ENCODE assay signal across 13 cellular contexts in genomic region chr17:57368637-57369336, GRCh38.
DNase-seq lines count a peak whose midpoint lies in the region; ATAC-seq, FAIRE-seq and TF ChIP-seq lines count a peak whose summit lies in the region.
"Had no signal": no experiment of that assay in that cellular context is flagged by ENCODE, and none has a peak within 500 bp of the region (broad histone marks: within the 10 kb centered on the region; RNA-seq: fewer than 3 reads in every experiment).

No MANE protein-coding gene starts in this region.

- no peaks in the 10 kb centered on the region for H3K36me3 ChIP-seq in HEK293 (ENCODE audit: control insufficient read depth in 2 of 2, insufficient read depth in 1 of 2, low read length in 2 of 2)
- peaks cover 0 to 7% of the 10 kb centered on the region in 2 experiments for H3K36me3 ChIP-seq in SK-N-SH (replicated peaks in 1 of 2; ENCODE audit: control insufficient read depth in 1 of 2, insufficient read depth in 2 of 2, low read length in 1 of 2)
- H3K36me3 ChIP-seq in mesenchymal stem cell (ENCODE audit: control insufficient read depth in 1 of 2, insufficient read depth in 2 of 2, low read depth in 1 of 2, low read length in 2 of 2) = peaks cover 0 to 3% of the 10 kb centered on the region in 2 experiments

- H3K27ac ChIP-seq in HEK293 (ENCODE audit: extremely low read depth, low read depth, low read length) = no peak overlapping the region
- H3K27ac ChIP-seq in SK-N-SH (ENCODE audit: low read depth in 2 of 2, low read length in 1 of 2) = peak overlapping the region in 1 of 2 experiments; percentile 88; a peak in 2 of 4 replicates
- peak overlapping the region; percentile 85 for H3K27ac ChIP-seq in mesenchymal stem cell (ENCODE audit: low read length, poor library complexity, severe bottlenecking)

- H4K20me1 ChIP-seq in SK-N-SH (ENCODE audit: insufficient read depth) = no peaks in the 10 kb centered on the region

- no peak for DNase-seq in SK-N-SH
- DNase-seq in mesenchymal stem cell = peak; percentile 24
- DNase-seq in HuH-7 (ENCODE audit: low spot score) = no peak
- no peak for DNase-seq in RCC 7860 (ENCODE audit: low spot score)
- DNase-seq in NCI-H2081 (lab: John Stamatoyannopoulos, UW) = no peak
- DNase-seq: activated T-cell treated with anti-CD3 and anti-CD28 coated beads, Interleukin-2, amount 50 U/mL, for 72 hours; NCI-H446 treated with DMSO at 0.1 percent for 48 hours; stimulated activated CD4-positive, alpha-beta T cell treated with anti-CD3 and anti-CD28 coated beads, Interleukin-12 subunit alpha, Interleukin-12 subunit beta, amount 100 ng/mL, for 4 hours; stimulated activated naive CD8-positive, alpha-beta T cell treated with anti-CD3 and anti-CD28 coated beads, Interleukin-15, Interleukin-2, amounts not matched to agents 100 U/mL and 50 U/mL, for 24 hours had no signal

- peaks cover 42% of the 10 kb centered on the region for H3K4me1 ChIP-seq in HEK293 (ENCODE audit: control insufficient read depth, insufficient read depth, low read length)
- peaks cover 0 to 55% of the 10 kb centered on the region in 2 experiments; a peak in 3 of 4 replicates for H3K4me1 ChIP-seq in SK-N-SH (ENCODE audit: control insufficient read depth in 1 of 2, insufficient read depth in 2 of 2, low read depth in 1 of 2, low read length in 1 of 2)
- H3K4me1 ChIP-seq in mesenchymal stem cell (ENCODE audit: control insufficient read depth, insufficient read depth, low read depth, low read length) = peaks cover 38% of the 10 kb centered on the region

- H3K23ac ChIP-seq in mesenchymal stem cell (ENCODE audit: low read length in 2 of 2) = no peak overlapping the region

- ATAC-seq in GM18498 (IDR thresholded peaks at IDR 0.05; ENCODE audit: unreplicated experiment) (peak; percentile 48), HG02885 (IDR thresholded peaks at IDR 0.05; ENCODE audit: poor library complexity, unreplicated experiment) (no peak)

- peak overlapping the region; percentile 4 for H4K91ac ChIP-seq in mesenchymal stem cell (ENCODE audit: low read length)

- H2BK15ac ChIP-seq in mesenchymal stem cell (ENCODE audit: low read depth, poor library complexity, severe bottlenecking) = no peak overlapping the region

- H3K9me3 ChIP-seq in HEK293 (ENCODE audit: control insufficient read depth, insufficient read depth, low read depth, low read length) (no peaks in the 10 kb centered on the region), SK-N-SH (peaks cover 3% of the 10 kb centered on the region; the same call in 1 of the 2 replicates), mesenchymal stem cell (ENCODE audit: control insufficient read depth, low read length) (peaks cover 5% of the 10 kb centered on the region)

- WGBS in SK-N-SH (ENCODE audit: low lambda C conversion rate) = 96% methylated on average over 6 of the region's 6 CpGs
- 89% methylated on average over 4 of the region's 6 CpGs for WGBS in mesenchymal stem cell

- TF ChIP-seq CTCF in HEK293 (tag by site-specific recombination; IDR thresholded peaks at IDR 0.05) (no peak), SK-N-SH (IDR thresholded peaks at IDR 0.05) (no peak)

- peaks cover 3% of the 10 kb centered on the region for H3F3A ChIP-seq in SK-N-SH (replicated peaks; ENCODE audit: insufficient read depth)

- H3K14ac ChIP-seq in mesenchymal stem cell (ENCODE audit: low read length in 2 of 2) = peak overlapping the region in 1 of 2 experiments; percentile 59

- no peak for TF ChIP-seq EP300 in SK-N-SH (IDR thresholded peaks at IDR 0.05; ENCODE audit: borderline replicate concordance in 1 of 2, low read depth in 1 of 2, low read length in 1 of 2)

- no peak overlapping the region for H2BK120ac ChIP-seq in mesenchymal stem cell (ENCODE audit: low read depth, low read length)

- H2BK5ac ChIP-seq in mesenchymal stem cell (ENCODE audit: low read depth, low read length, poor library complexity, severe bottlenecking) = no peak overlapping the region

- no peak overlapping the region for H3K4me2 ChIP-seq in SK-N-SH
- no peak overlapping the region for H3K4me2 ChIP-seq in mesenchymal stem cell (ENCODE audit: low read length, poor library complexity, severe bottlenecking)

- H3K9ac ChIP-seq in SK-N-SH (no peak overlapping the region), mesenchymal stem cell (ENCODE audit: low read length) (no peak overlapping the region)

- peak; percentile 23; the same call in 1 of the 2 replicates for TF ChIP-seq RAD21 in SK-N-SH (IDR thresholded peaks at IDR 0.05; ENCODE audit: low read length)

- peak overlapping the region; percentile 5 for H4K8ac ChIP-seq in mesenchymal stem cell (ENCODE audit: low read length)

- H2AK5ac ChIP-seq in mesenchymal stem cell (ENCODE audit: low read length, severe bottlenecking) = peak overlapping the region; percentile 83

- no peaks in the 10 kb centered on the region for H3K9me2 ChIP-seq in SK-N-SH

- CTCF ChIA-PET in HEK293 (lab: Yijun Ruan, JAX) = interaction anchor here (0.6 to 1.1 kb wide), 3 partner anchors 38 to 229 kb away, joined by 3 to 4 read pairs (median 3); no protein-coding TSS in a partner anchor
- CTCF ChIA-PET in SK-N-SH (lab: Yijun Ruan, JAX) = interaction anchor here (0.8 to 2.3 kb wide), 8 partner anchors 52 to 415 kb away, joined by 3 to 7 read pairs (median 3); no protein-coding TSS in a partner anchor

- POLR2A ChIA-PET in HEK293 (lab: Yijun Ruan, JAX) (no interaction called here), SK-N-SH (lab: Yijun Ruan, JAX) (no interaction called here)

- FAIRE-seq in RCC 7860 (lab: Jason Lieb, UNC) = no peak
- FAIRE-seq: colon had no signal

- peak overlapping the region; percentile 3 to 25 for H3K18ac ChIP-seq in mesenchymal stem cell (ENCODE audit: low read depth in 1 of 2, low read length in 2 of 2)

- no peaks in the 10 kb centered on the region for H3K79me2 ChIP-seq in SK-N-SH (ENCODE audit: insufficient read depth)

- H2AFZ ChIP-seq in SK-N-SH (ENCODE audit: low read depth) = no peak overlapping the region
- H2AFZ ChIP-seq in mesenchymal stem cell (ENCODE audit: low read depth, low read length) = no peak overlapping the region

- H3K27me3 ChIP-seq in SK-N-SH (ENCODE audit: insufficient read depth) (no peaks in the 10 kb centered on the region), mesenchymal stem cell (ENCODE audit: control insufficient read depth in 1 of 2, insufficient read depth in 1 of 2, low read length in 2 of 2) (no peaks in the 10 kb centered on the region)

- peaks cover 12% of the 10 kb centered on the region for H3K79me1 ChIP-seq in mesenchymal stem cell (replicated peaks; ENCODE audit: low read length, poor library complexity, severe bottlenecking)

- H2BK12ac ChIP-seq in mesenchymal stem cell (ENCODE audit: low read length in 2 of 2) = peak overlapping the region in 1 of 2 experiments; percentile 52

- H3K4me3 ChIP-seq in HEK293 (ENCODE audit: low read depth, low read length) (no peak overlapping the region), SK-N-SH (ENCODE audit: low read depth in 2 of 2, low read length in 1 of 2) (no peak overlapping the region), mesenchymal stem cell (ENCODE audit: insufficient read depth in 1 of 2, low read depth in 1 of 2, low read length in 2 of 2) (no peak overlapping the region)

- H3K4ac ChIP-seq in mesenchymal stem cell (ENCODE audit: low read depth in 1 of 2, low read length in 2 of 2) = peak overlapping the region in 1 of 2 experiments; percentile 19

TF ChIP-seq in HEK293, 187 proteins besides CTCF, POLR2A, EP300 and RAD21:
- TF ChIP-seq ZFP3 (tag by site-specific recombination; IDR thresholded peaks at IDR 0.05; ENCODE audit: low read depth) (peak; percentile 59; the same call in 1 of the 2 replicates), ZNF404 (tag by site-specific recombination; IDR thresholded peaks at IDR 0.05) (no peak), ZSCAN30 (tag by site-specific recombination; IDR thresholded peaks at IDR 0.05) (no peak), SP2 (tag by site-specific recombination; IDR thresholded peaks at IDR 0.05) (no peak), HOXD13 (CRISPR knock-in tag; IDR thresholded peaks at IDR 0.05; ENCODE audit: borderline replicate concordance) (no peak), ZSCAN18 (tag by site-specific recombination; IDR thresholded peaks at IDR 0.05) (no peak)

TF ChIP-seq in SK-N-SH, 30 proteins besides CTCF, POLR2A, EP300 and RAD21:
- TF ChIP-seq TAF1 (IDR thresholded peaks at IDR 0.05; ENCODE audit: borderline replicate concordance, low read depth, low read length) (no peak), SMC3 (IDR thresholded peaks at IDR 0.05; ENCODE audit: low read depth, low read length) (peak; percentile 14), POLR2AphosphoS5 (IDR thresholded peaks at IDR 0.05; ENCODE audit: low read depth, low read length) (no peak), REST (IDR thresholded peaks at IDR 0.05; ENCODE audit: low read depth, low read length) (no peak), GATA2 (CRISPR knock-in tag; IDR thresholded peaks at IDR 0.05) (no peak)
